Comparison of ENCODE assay signal across 27 cellular contexts in genomic region chr1:180246579-180246978, GRCh38. TPM values are rescaled to one million over a fixed set of nuclear protein-coding genes. Genes with fewer than 3 reads are reported as not detected.
"Had no signal": no experiment of that assay in that cellular context is flagged by ENCODE, and none has a peak within 500 bp of the region (broad histone marks: within the 10 kb centered on the region; RNA-seq: fewer than 3 reads in every experiment).

No MANE protein-coding gene starts in this region.

- H3K79me2 ChIP-seq: parathyroid adenoma had no signal

- H3K9me3 Mint-ChIP-seq: naive thymus-derived CD8-positive, alpha-beta T cell; neural progenitor cell; stimulated activated memory B cell treated with anti-CD40 and anti-IgM and Interleukin-4, amounts not matched to agents 10 μg/mL and 1 μg/mL and 100 μg/mL, for 72 hours; stimulated activated naive CD8-positive, alpha-beta T cell treated with anti-CD3 and anti-CD28 coated beads, Interleukin-15, Interleukin-2, amounts not matched to agents 100 ng/mL and 50 ng/mL, for 24 hours had no signal

- H3K27ac Mint-ChIP-seq: naive thymus-derived CD8-positive, alpha-beta T cell; neural progenitor cell; stimulated activated memory B cell treated with anti-CD40 and anti-IgM and Interleukin-4, amounts not matched to agents 10 μg/mL and 1 μg/mL and 100 μg/mL, for 72 hours; stimulated activated naive CD8-positive, alpha-beta T cell treated with anti-CD3 and anti-CD28 coated beads, Interleukin-15, Interleukin-2, amounts not matched to agents 100 ng/mL and 50 ng/mL, for 24 hours had no signal

- H3K4me3 ChIP-seq: heart right ventricle, mucosa of descending colon, neural progenitor cell, psoas muscle, right lobe of liver, spleen, tibial artery, upper lobe of left lung, uterus had no signal

- H2AFZ ChIP-seq: neural progenitor cell, parathyroid adenoma had no signal

- H3K27me3 ChIP-seq: right lobe of liver, upper lobe of left lung, uterus had no signal

- H3K27ac ChIP-seq: heart right ventricle, neural progenitor cell, parathyroid adenoma, psoas muscle, right lobe of liver, tibial artery, upper lobe of left lung, uterus had no signal

- H3K4me3 Mint-ChIP-seq: naive thymus-derived CD8-positive, alpha-beta T cell; neural progenitor cell; stimulated activated memory B cell treated with anti-CD40 and anti-IgM and Interleukin-4, amounts not matched to agents 10 μg/mL and 1 μg/mL and 100 μg/mL, for 72 hours; stimulated activated naive CD8-positive, alpha-beta T cell treated with anti-CD3 and anti-CD28 coated beads, Interleukin-15, Interleukin-2, amounts not matched to agents 100 ng/mL and 50 ng/mL, for 24 hours had no signal

- FAIRE-seq: endometrium, frontal cortex, islet of Langerhans had no signal

- H3K36me3 Mint-ChIP-seq: naive thymus-derived CD8-positive, alpha-beta T cell; neural progenitor cell; stimulated activated memory B cell treated with anti-CD40 and anti-IgM and Interleukin-4, amounts not matched to agents 10 μg/mL and 1 μg/mL and 100 μg/mL, for 72 hours had no signal

- H3K4me1 Mint-ChIP-seq: stimulated activated memory B cell treated with anti-CD40 and anti-IgM and Interleukin-4, amounts not matched to agents 10 μg/mL and 1 μg/mL and 100 μg/mL, for 72 hours had no signal

- H3K9me3 ChIP-seq: heart right ventricle, mucosa of descending colon, psoas muscle, right lobe of liver, spleen, tibial artery, upper lobe of left lung, uterus had no signal

- H3K36me3 ChIP-seq: heart right ventricle, neural progenitor cell, right lobe of liver, spleen, tibial artery, upper lobe of left lung, uterus had no signal

- H3K4me2 ChIP-seq: neural progenitor cell had no signal

- ATAC-seq: esophagus mucosa; heart right ventricle; left lobe of liver; mucosa of descending colon; naive thymus-derived CD8-positive, alpha-beta T cell; psoas muscle; right lobe of liver; stimulated activated memory B cell treated with anti-CD40 and anti-IgM and Interleukin-4, amounts not matched to agents 10 μg/mL and 1 μg/mL and 100 μg/mL, for 72 hours had no signal

- H3K4me1 ChIP-seq: heart right ventricle, neural progenitor cell, parathyroid adenoma, psoas muscle, right lobe of liver, spleen, tibial artery, upper lobe of left lung, uterus had no signal

- DNase-seq: effector memory CD4-positive, alpha-beta T cell; heart right ventricle; hypothalamus; kidney glomerular epithelial cell; mucosa of descending colon; naive thymus-derived CD8-positive, alpha-beta T cell; occipital lobe; retina; right lobe of liver; spleen; stimulated activated CD4-positive, alpha-beta T cell treated with anti-CD3 and anti-CD28 coated beads, Interleukin-15, amount 100 ng/mL, for 24 hours; stimulated activated CD4-positive, alpha-beta T cell treated with anti-CD3 and anti-CD28 coated beads, Interleukin-1b, Interleukin-23, amount 100 ng/mL, for 48 hours; stimulated activated CD4-positive, alpha-beta T cell treated with anti-CD3 and anti-CD28 coated beads, Interleukin-4, amount 100 ng/mL, for 24 hours; upper lobe of left lung; uterus had no signal

- H3K9ac ChIP-seq: neural progenitor cell, parathyroid adenoma had no signal

RNA-seq across cellular contexts. Expression of gene LHX4, which starts 16.5 kb away (rescaled TPM):
- total RNA-seq: frontal cortex; heart right ventricle; naive thymus-derived CD8-positive, alpha-beta T cell; psoas muscle; right lobe of liver; temporal lobe; uterus had no signal
